2 cellular contexts compared by ENCODE assay signal in the genomic region with DNA sequence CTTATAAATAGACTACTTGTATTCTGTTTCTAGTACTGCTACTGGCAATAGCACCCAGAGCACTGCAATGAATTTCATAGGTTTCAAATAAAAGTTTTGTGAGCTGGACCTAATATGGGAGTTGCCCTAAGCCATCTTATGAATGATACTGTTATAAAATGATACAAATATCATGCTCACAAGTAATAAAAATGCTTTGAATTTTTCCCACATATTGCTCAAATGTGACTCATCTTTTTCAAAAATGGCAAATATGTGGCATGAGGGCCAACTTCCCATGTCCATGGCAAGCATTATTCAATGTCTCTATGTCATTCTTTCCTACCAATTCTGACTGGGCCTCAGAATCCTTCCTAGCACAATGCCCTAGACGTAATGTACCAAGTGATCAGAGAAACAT.
TF ChIP-seq lines count a peak whose summit lies in the region.

No MANE protein-coding gene starts in this region.

TF ChIP-seq in HCT116, 20 proteins besides CTCF, POLR2A, EP300 and RAD21 (continued from another document):
- no peak for TF ChIP-seq SRF (IDR thresholded peaks at IDR 0.05; ENCODE audit: low read depth)
- no peak for TF ChIP-seq ZNF274 (IDR thresholded peaks at IDR 0.05; ENCODE audit: low read depth, low read length)
- TF ChIP-seq TCF7L2 (IDR thresholded peaks at IDR 0.05; ENCODE audit: borderline replicate concordance, extremely low read depth, insufficient read depth, insufficient read length): no peak
- TF ChIP-seq, protein P1, sequence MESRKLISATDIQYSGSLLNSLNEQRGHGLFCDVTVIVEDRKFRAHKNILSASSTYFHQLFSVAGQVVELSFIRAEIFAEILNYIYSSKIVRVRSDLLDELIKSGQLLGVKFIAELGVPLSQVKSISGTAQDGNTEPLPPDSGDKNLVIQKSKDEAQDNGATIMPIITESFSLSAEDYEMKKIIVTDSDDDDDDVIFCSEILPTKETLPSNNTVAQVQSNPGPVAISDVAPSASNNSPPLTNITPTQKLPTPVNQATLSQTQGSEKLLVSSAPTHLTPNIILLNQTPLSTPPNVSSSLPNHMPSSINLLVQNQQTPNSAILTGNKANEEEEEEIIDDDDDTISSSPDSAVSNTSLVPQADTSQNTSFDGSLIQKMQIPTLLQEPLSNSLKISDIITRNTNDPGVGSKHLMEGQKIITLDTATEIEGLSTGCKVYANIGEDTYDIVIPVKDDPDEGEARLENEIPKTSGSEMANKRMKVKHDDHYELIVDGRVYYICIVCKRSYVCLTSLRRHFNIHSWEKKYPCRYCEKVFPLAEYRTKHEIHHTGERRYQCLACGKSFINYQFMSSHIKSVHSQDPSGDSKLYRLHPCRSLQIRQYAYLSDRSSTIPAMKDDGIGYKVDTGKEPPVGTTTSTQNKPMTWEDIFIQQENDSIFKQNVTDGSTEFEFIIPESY (IDR thresholded peaks at IDR 0.05; ENCODE audit: extremely low read depth, insufficient replicate concordance, low read length): no peak
- no peak for TF ChIP-seq ELF1 (IDR thresholded peaks at IDR 0.05; ENCODE audit: borderline replicate concordance, low read depth)
- no peak for TF ChIP-seq SIN3A (IDR thresholded peaks at IDR 0.05; ENCODE audit: low read depth)
- 0 out of 2 replicates have a peak, but pooled peaks have one; percentile 22 for TF ChIP-seq SP1 (IDR thresholded peaks at IDR 0.05; ENCODE audit: low read depth)
- TF ChIP-seq FOSL1 (IDR thresholded peaks at IDR 0.05; ENCODE audit: low read depth): peak; percentile 39
- no peak for TF ChIP-seq ZFX (IDR thresholded peaks at IDR 0.05)
- no peak for TF ChIP-seq EZH2 (IDR thresholded peaks at IDR 0.05)
- TF ChIP-seq CEBPB (IDR thresholded peaks at IDR 0.05; ENCODE audit: low read depth): no peak
- no peak for TF ChIP-seq EZH2phosphoT487 (IDR thresholded peaks at IDR 0.05; ENCODE audit: borderline replicate concordance)

TF ChIP-seq in SK-N-SH treated with all-trans-retinoic acid at 6 μM for 48 hours, 23 proteins besides CTCF, POLR2A, EP300 and RAD21 (continued from another document):
- TF ChIP-seq ZFP3 (CRISPR knock-in tag; IDR thresholded peaks at IDR 0.05) (no peak), SNAI2 (CRISPR knock-in tag; IDR thresholded peaks at IDR 0.05) (no peak), GLIS3 (CRISPR knock-in tag; IDR thresholded peaks at IDR 0.05) (no peak), ZC3H10 (CRISPR knock-in tag; IDR thresholded peaks at IDR 0.05) (no peak), TOX (CRISPR knock-in tag; IDR thresholded peaks at IDR 0.05; ENCODE audit: borderline replicate concordance) (no peak), ZNF70 (CRISPR knock-in tag; IDR thresholded peaks at IDR 0.05) (no peak), PPARA (CRISPR knock-in tag; IDR thresholded peaks at IDR 0.05; ENCODE audit: borderline replicate concordance) (no peak), ZNF565 (CRISPR knock-in tag; conservative IDR thresholded peaks at IDR 0.05; ENCODE audit: low read depth) (no peak), RARB (CRISPR knock-in tag; IDR thresholded peaks at IDR 0.05) (no peak), ISL1 (CRISPR knock-in tag; IDR thresholded peaks at IDR 0.05) (no peak), CREB5 (CRISPR knock-in tag; IDR thresholded peaks at IDR 0.05; ENCODE audit: low read depth) (no peak), ESRRG (CRISPR knock-in tag; IDR thresholded peaks at IDR 0.05) (no peak)
- TF ChIP-seq, protein P2, sequence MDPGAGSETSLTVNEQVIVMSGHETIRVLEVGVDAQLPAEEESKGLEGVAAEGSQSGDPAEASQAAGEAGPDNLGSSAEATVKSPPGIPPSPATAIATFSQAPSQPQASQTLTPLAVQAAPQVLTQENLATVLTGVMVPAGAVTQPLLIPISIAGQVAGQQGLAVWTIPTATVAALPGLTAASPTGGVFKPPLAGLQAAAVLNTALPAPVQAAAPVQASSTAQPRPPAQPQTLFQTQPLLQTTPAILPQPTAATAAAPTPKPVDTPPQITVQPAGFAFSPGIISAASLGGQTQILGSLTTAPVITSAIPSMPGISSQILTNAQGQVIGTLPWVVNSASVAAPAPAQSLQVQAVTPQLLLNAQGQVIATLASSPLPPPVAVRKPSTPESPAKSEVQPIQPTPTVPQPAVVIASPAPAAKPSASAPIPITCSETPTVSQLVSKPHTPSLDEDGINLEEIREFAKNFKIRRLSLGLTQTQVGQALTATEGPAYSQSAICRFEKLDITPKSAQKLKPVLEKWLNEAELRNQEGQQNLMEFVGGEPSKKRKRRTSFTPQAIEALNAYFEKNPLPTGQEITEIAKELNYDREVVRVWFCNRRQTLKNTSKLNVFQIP (CRISPR knock-in tag; IDR thresholded peaks at IDR 0.05; ENCODE audit: borderline replicate concordance, low read depth): no peak
- TF ChIP-seq, protein P3, sequence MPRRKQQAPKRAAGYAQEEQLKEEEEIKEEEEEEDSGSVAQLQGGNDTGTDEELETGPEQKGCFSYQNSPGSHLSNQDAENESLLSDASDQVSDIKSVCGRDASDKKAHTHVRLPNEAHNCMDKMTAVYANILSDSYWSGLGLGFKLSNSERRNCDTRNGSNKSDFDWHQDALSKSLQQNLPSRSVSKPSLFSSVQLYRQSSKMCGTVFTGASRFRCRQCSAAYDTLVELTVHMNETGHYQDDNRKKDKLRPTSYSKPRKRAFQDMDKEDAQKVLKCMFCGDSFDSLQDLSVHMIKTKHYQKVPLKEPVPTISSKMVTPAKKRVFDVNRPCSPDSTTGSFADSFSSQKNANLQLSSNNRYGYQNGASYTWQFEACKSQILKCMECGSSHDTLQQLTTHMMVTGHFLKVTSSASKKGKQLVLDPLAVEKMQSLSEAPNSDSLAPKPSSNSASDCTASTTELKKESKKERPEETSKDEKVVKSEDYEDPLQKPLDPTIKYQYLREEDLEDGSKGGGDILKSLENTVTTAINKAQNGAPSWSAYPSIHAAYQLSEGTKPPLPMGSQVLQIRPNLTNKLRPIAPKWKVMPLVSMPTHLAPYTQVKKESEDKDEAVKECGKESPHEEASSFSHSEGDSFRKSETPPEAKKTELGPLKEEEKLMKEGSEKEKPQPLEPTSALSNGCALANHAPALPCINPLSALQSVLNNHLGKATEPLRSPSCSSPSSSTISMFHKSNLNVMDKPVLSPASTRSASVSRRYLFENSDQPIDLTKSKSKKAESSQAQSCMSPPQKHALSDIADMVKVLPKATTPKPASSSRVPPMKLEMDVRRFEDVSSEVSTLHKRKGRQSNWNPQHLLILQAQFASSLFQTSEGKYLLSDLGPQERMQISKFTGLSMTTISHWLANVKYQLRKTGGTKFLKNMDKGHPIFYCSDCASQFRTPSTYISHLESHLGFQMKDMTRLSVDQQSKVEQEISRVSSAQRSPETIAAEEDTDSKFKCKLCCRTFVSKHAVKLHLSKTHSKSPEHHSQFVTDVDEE (CRISPR knock-in tag; IDR thresholded peaks at IDR 0.05): no peak
TF ChIP-seq in SK-N-SH treated with all-trans-retinoic acid at 6 μM for 48 hours: peak in this region for 0.
